In the genomic region with DNA sequence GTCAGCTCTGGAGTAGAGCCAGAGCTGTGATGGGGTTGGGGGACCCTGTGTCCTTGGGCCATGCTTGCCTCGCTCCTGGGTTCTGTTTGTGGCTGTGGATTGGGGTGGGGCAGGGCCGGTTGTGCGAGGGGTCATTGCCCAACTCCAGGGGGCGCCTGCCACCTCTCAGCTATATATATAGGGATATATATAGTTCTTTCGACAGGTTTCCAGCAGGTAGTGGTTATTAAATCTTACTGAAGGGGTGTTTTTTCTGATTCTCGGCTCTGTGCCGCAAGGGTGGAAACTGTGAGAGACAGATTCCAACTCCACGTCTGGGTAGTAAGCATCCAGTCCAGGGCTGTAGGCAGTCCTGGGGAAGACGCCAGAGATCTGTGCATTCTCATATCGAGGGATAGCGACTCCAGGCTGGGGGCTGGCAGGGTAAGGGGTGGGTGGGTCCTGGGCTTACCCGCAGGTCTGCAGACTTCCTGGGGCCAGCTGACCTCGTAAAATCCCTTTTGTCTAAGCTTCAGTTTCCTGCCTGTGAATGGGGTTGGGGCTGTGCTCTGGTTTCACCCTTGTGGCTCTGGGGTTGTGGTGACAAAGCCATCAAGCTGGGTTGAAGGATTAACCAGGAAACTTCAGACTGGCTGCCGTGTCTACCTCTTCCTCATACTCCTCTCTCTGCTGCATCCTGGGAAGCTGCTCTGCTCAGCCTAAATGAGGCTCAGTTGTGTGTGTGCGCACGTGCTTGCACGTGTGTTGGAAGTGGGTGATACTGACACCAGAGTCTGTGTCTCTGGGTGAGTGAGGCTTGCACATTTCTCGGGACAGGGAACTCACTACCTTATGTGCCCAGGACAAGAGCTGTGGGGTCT, we compare ENCODE assay signal across 1 cellular context.
TF ChIP-seq lines count a peak whose summit lies in the region.

No MANE protein-coding gene starts in this region.

TF ChIP-seq in HepG2, 621 proteins besides CTCF, POLR2A, EP300 and RAD21:
- peak; percentile 57 for TF ChIP-seq CEBPG (CRISPR knock-in tag; IDR thresholded peaks at IDR 0.05)
- peak; percentile 33; the same call in 1 of the 2 replicates for TF ChIP-seq GATAD2A (CRISPR knock-in tag; IDR thresholded peaks at IDR 0.05)
- 0 out of 2 replicates have a peak, but pooled peaks have one; percentile 20 for TF ChIP-seq ZFY (CRISPR knock-in tag; IDR thresholded peaks at IDR 0.05)
- 0 out of 2 replicates have a peak, but pooled peaks have one; percentile 38 for TF ChIP-seq MYC (CRISPR knock-in tag; IDR thresholded peaks at IDR 0.05; ENCODE audit: borderline replicate concordance)
- TF ChIP-seq BHLHE40 (IDR thresholded peaks at IDR 0.05; ENCODE audit: low read length), result peak; percentile 47; the same call in 1 of the 2 replicates
- 0 out of 2 replicates have a peak, but pooled peaks have one; percentile 8 for TF ChIP-seq RXRB (CRISPR knock-in tag; IDR thresholded peaks at IDR 0.05; ENCODE audit: borderline replicate concordance)
- TF ChIP-seq, protein P1, sequence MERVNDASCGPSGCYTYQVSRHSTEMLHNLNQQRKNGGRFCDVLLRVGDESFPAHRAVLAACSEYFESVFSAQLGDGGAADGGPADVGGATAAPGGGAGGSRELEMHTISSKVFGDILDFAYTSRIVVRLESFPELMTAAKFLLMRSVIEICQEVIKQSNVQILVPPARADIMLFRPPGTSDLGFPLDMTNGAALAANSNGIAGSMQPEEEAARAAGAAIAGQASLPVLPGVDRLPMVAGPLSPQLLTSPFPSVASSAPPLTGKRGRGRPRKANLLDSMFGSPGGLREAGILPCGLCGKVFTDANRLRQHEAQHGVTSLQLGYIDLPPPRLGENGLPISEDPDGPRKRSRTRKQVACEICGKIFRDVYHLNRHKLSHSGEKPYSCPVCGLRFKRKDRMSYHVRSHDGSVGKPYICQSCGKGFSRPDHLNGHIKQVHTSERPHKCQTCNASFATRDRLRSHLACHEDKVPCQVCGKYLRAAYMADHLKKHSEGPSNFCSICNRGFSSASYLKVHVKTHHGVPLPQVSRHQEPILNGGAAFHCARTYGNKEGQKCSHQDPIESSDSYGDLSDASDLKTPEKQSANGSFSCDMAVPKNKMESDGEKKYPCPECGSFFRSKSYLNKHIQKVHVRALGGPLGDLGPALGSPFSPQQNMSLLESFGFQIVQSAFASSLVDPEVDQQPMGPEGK (CRISPR knock-in tag; IDR thresholded peaks at IDR 0.05), result 0 out of 2 replicates have a peak, but pooled peaks have one; percentile 21
- 0 out of 2 replicates have a peak, but pooled peaks have one; percentile 8 for TF ChIP-seq HOXA3 (CRISPR knock-in tag; IDR thresholded peaks at IDR 0.05)
- TF ChIP-seq SAP130 (CRISPR knock-in tag; IDR thresholded peaks at IDR 0.05; ENCODE audit: low read depth), result 0 out of 2 replicates have a peak, but pooled peaks have one; percentile 25
- TF ChIP-seq, protein P2, sequence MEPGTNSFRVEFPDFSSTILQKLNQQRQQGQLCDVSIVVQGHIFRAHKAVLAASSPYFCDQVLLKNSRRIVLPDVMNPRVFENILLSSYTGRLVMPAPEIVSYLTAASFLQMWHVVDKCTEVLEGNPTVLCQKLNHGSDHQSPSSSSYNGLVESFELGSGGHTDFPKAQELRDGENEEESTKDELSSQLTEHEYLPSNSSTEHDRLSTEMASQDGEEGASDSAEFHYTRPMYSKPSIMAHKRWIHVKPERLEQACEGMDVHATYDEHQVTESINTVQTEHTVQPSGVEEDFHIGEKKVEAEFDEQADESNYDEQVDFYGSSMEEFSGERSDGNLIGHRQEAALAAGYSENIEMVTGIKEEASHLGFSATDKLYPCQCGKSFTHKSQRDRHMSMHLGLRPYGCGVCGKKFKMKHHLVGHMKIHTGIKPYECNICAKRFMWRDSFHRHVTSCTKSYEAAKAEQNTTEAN (CRISPR knock-in tag; conservative IDR thresholded peaks at IDR 0.05), result 0 out of 2 replicates have a peak, but pooled peaks have one; percentile 41
